27 cellular contexts compared by ENCODE assay signal in genomic region chr18:56067216-56067611, GRCh38.
A peak's percentile ranks its signal among the peaks of the same experiment; 100 is the strongest.
DNase-seq lines count a peak whose midpoint lies in the region; ATAC-seq and TF ChIP-seq lines count a peak whose summit lies in the region.
"Had no signal": no experiment of that assay in that cellular context is flagged by ENCODE, and none has a peak within 500 bp of the region (broad histone marks: within the 10 kb centered on the region; RNA-seq: fewer than 3 reads in every experiment).

No MANE protein-coding gene starts in this region.

- H3K4me3 ChIP-seq in adipocyte (ENCODE audit: low read length) (no peak overlapping the region), coronary artery (no peak overlapping the region)
- H3K4me3 ChIP-seq: ascending aorta, esophagus squamous epithelium, Peyer's patch, vagina had no signal

- H3K36me3 ChIP-seq in adipocyte (ENCODE audit: control insufficient read depth, insufficient read depth, low read length, severe bottlenecking), result no peaks in the 10 kb centered on the region
- H3K36me3 ChIP-seq: ascending aorta, esophagus squamous epithelium, neutrophil, Peyer's patch, vagina had no signal

- no peak overlapping the region for H3K9ac ChIP-seq in adipocyte (ENCODE audit: low read length)

- ATAC-seq in Right ventricle myocardium superior (ENCODE audit: poor library complexity) (peak; percentile 72), left ventricle myocardium superior (peak; percentile 84), esophagus mucosa (no peak)
- ATAC-seq: activated CD4-positive, CD25-positive, alpha-beta regulatory T cell treated with anti-CD3 and anti-CD28 coated beads, Interleukin-2, amount 50 U/mL, for 24 hours; activated CD8-positive, alpha-beta T cell treated with anti-CD3 and anti-CD28 coated beads for 36 hours had no signal

- no peaks in the 10 kb centered on the region for H3K27me3 ChIP-seq in adipocyte (replicated peaks; ENCODE audit: control insufficient read depth, insufficient read depth, low read length)
- H3K27me3 ChIP-seq: ascending aorta, esophagus squamous epithelium, neutrophil, Peyer's patch, vagina had no signal

- H3K27ac ChIP-seq in temporal lobe (ENCODE audit: low read depth, low read length), result peak overlapping the region; percentile 47
- no peak overlapping the region for H3K27ac ChIP-seq in coronary artery
- H3K27ac ChIP-seq: ascending aorta, neutrophil, Peyer's patch had no signal

- DNase-seq in Right ventricle myocardium superior (no peak), cardiac septum (ENCODE audit: low spot score) (no peak), adipocyte (ENCODE audit: low read depth) (peak; percentile 45), left ventricle myocardium superior (no peak), HUDEP-2 (lab: John Stamatoyannopoulos, UW; ENCODE audit: unreplicated experiment in 76 of 76) (no peak), coronary artery (ENCODE audit: low spot score) (no peak)
- DNase-seq: activated CD8-positive, alpha-beta T cell treated with anti-CD3 and anti-CD28 coated beads for 36 hours; activated naive CD4-positive, alpha-beta T cell treated with Interleukin-2 at 50 U/mL for 16 hours; activated T-cell treated with anti-CD3 and anti-CD28 coated beads, Interleukin-2, amount 50 U/mL, for 24 hours; CD4-positive, CD25-positive, alpha-beta regulatory T cell; effector CD8-positive, alpha-beta T cell; esophagus squamous epithelium; GF-D8; GOT3; immature natural killer cell; KBM-7; NCI-H187; NCI-H345; NK-92 treated with Interleukin-12 subunit alpha and Interleukin-12 subunit beta, amount 100 ng/mL, for 24 hours; Peyer's patch; stimulated activated CD4-positive, alpha-beta T cell treated with anti-CD3 and anti-CD28 coated beads, Interleukin-12 subunit alpha, Interleukin-12 subunit beta, amount 100 ng/mL, for 4 hours had no signal

- H3K4me1 ChIP-seq in adipocyte (ENCODE audit: control insufficient read depth, insufficient read depth, low read length), result peaks cover 21% of the 10 kb centered on the region
- H3K4me1 ChIP-seq: ascending aorta, Peyer's patch had no signal

- peaks cover 6% of the 10 kb centered on the region for H3K9me3 ChIP-seq in adipocyte (ENCODE audit: control insufficient read depth, low read length)
- H3K9me3 ChIP-seq: ascending aorta, esophagus squamous epithelium, neutrophil, Peyer's patch, vagina had no signal

- intact Hi-C loops in Right ventricle myocardium superior (cut with DNase I), result no loop called here
- intact Hi-C loops in cardiac septum (cut with DNase I), result no loop called here
- intact Hi-C loops in left ventricle myocardium superior (cut with micrococcal nuclease), result no loop called here

- TF ChIP-seq CTCF in coronary artery (IDR thresholded peaks at IDR 0.05), result no peak
